17 cellular contexts compared by ENCODE assay signal in genomic region chr4:4225915-4226605, GRCh38. TPM values are rescaled to one million over a fixed set of nuclear protein-coding genes. Genes with fewer than 3 reads are reported as not detected.
DNase-seq lines count a peak whose midpoint lies in the region; ATAC-seq, FAIRE-seq and TF ChIP-seq lines count a peak whose summit lies in the region.
"Had no signal": no experiment of that assay in that cellular context is flagged by ENCODE, and none has a peak within 500 bp of the region (broad histone marks: within the 10 kb centered on the region; RNA-seq: fewer than 3 reads in every experiment).

No MANE protein-coding gene starts in this region.

- H3K9me3 ChIP-seq in mammary epithelial cell (replicated peaks; ENCODE audit: insufficient read depth, low read length) (no peaks in the 10 kb centered on the region), breast epithelium (no peaks in the 10 kb centered on the region)
- H3K9me3 ChIP-seq: psoas muscle, transverse colon had no signal

- BruUV-seq in mammary epithelial cell (replicated peaks; lab: Mats Ljungman, UMichigan) = no TSS peak

- H3K36me3 Mint-ChIP-seq in WTC11 (no peaks in the 10 kb centered on the region), glutamatergic neuron (ENCODE audit: unreplicated experiment) (peaks cover 5% of the 10 kb centered on the region)
- no peaks in the 10 kb centered on the region for H3K36me3 Mint-ChIP-seq in stimulated activated effector memory CD8-positive, alpha-beta T cell treated with anti-CD3 and anti-CD28 coated beads, Interleukin-12 subunit alpha, Interleukin-12 subunit beta, amount 100 ng/mL, for 72 hours
- no peaks in the 10 kb centered on the region for H3K36me3 Mint-ChIP-seq in activated CD4-positive, alpha-beta T cell treated with anti-CD3 and anti-CD28 coated beads for 36 hours (ENCODE audit: low read depth)

- no peak overlapping the region for H3K27ac ChIP-seq in mammary epithelial cell (ENCODE audit: insufficient read depth, low read depth, low read length)
- H3K27ac ChIP-seq in breast epithelium = no peak overlapping the region
- H3K27ac ChIP-seq: psoas muscle, RWPE1, transverse colon had no signal

- H3K27ac Mint-ChIP-seq in WTC11 (no peak overlapping the region), glutamatergic neuron (ENCODE audit: unreplicated experiment) (no peak overlapping the region)
- H3K27ac Mint-ChIP-seq in stimulated activated effector memory CD8-positive, alpha-beta T cell treated with anti-CD3 and anti-CD28 coated beads, Interleukin-12 subunit alpha, Interleukin-12 subunit beta, amount 100 ng/mL, for 72 hours = no peak overlapping the region
- H3K27ac Mint-ChIP-seq in activated CD4-positive, alpha-beta T cell treated with anti-CD3 and anti-CD28 coated beads for 36 hours = no peak overlapping the region

- no peak overlapping the region for H3K9ac ChIP-seq in mammary epithelial cell (ENCODE audit: insufficient read depth, low read length)

- DNase-seq in mammary epithelial cell = no peak
- DNase-seq in breast epithelium (ENCODE audit: low spot score in 2 of 2) = no peak
- peak; percentile 36 for DNase-seq in WTC11 (ENCODE audit: low spot score)
- peak; percentile 51 for DNase-seq in glutamatergic neuron
- no peak for DNase-seq in stimulated activated effector memory CD8-positive, alpha-beta T cell treated with anti-CD3 and anti-CD28 coated beads, Interleukin-12 subunit alpha, Interleukin-12 subunit beta, amount 100 ng/mL, for 72 hours (ENCODE audit: low spot score in 2 of 2)
- DNase-seq in central memory CD4-positive, alpha-beta T cell = no peak
- DNase-seq in activated CD4-positive, alpha-beta T cell treated with anti-CD3 and anti-CD28 coated beads for 36 hours = no peak
- no peak for DNase-seq in GM12892 (ENCODE audit: insufficient read length)
- DNase-seq: activated CD4-positive, alpha-beta T cell treated with anti-CD3 and anti-CD28 coated beads, Interleukin-2, amount 50 U/mL, for 1 hour; DMS 273 treated with DMSO at 0.1 percent for 48 hours; kidney glomerular epithelial cell; NCI-H1048; NCI-H510A treated with DMSO at 0.1 percent for 48 hours; psoas muscle; transverse colon had no signal

- peak; percentile 39; the same call in 1 of the 2 replicates for ATAC-seq in WTC11
- ATAC-seq in stimulated activated effector memory CD8-positive, alpha-beta T cell treated with anti-CD3 and anti-CD28 coated beads, Interleukin-12 subunit alpha, Interleukin-12 subunit beta, amount 100 ng/mL, for 72 hours = no peak
- ATAC-seq in activated CD4-positive, alpha-beta T cell treated with anti-CD3 and anti-CD28 coated beads for 36 hours = no peak
- ATAC-seq: psoas muscle had no signal

- H3K79me2 ChIP-seq in mammary epithelial cell (ENCODE audit: insufficient read depth, low read length) = no peaks in the 10 kb centered on the region

- TF ChIP-seq CTCF in mammary epithelial cell (conservative IDR thresholded peaks at IDR 0.05 in 1 of 2, IDR thresholded peaks at IDR 0.05 in 1 of 2; ENCODE audit: extremely low read depth in 1 of 2, insufficient read depth in 1 of 2, low read depth in 1 of 2, low read length in 2 of 2) (no peak), breast epithelium (IDR thresholded peaks at IDR 0.05) (no peak), WTC11 (IDR thresholded peaks at IDR 0.05) (no peak), glutamatergic neuron (IDR thresholded peaks at IDR 0.05; ENCODE audit: partially characterized antibody, unreplicated experiment) (no peak)

- intact Hi-C loops in mammary epithelial cell (cut with micrococcal nuclease) (no loop called here), breast epithelium (cut with DNase I; ENCODE audit: low total_unique reads) (no loop called here)
- intact Hi-C loops in activated CD4-positive, alpha-beta T cell treated with anti-CD3 and anti-CD28 coated beads for 36 hours (cut with DNase I, micrococcal nuclease) = no loop called here

- peaks cover 13% of the 10 kb centered on the region for H3K4me1 Mint-ChIP-seq in WTC11
- H3K4me1 Mint-ChIP-seq in glutamatergic neuron (ENCODE audit: low read depth, unreplicated experiment) = no peaks in the 10 kb centered on the region
- H3K4me1 Mint-ChIP-seq in stimulated activated effector memory CD8-positive, alpha-beta T cell treated with anti-CD3 and anti-CD28 coated beads, Interleukin-12 subunit alpha, Interleukin-12 subunit beta, amount 100 ng/mL, for 72 hours = peaks cover 14% of the 10 kb centered on the region
- H3K4me1 Mint-ChIP-seq in activated CD4-positive, alpha-beta T cell treated with anti-CD3 and anti-CD28 coated beads for 36 hours = peaks cover 10% of the 10 kb centered on the region

- no peak overlapping the region for H3K4me3 ChIP-seq in mammary epithelial cell (replicated peaks in 1 of 3; ENCODE audit: insufficient read depth in 1 of 3, low read depth in 2 of 3, low read length in 3 of 3)
- peak overlapping the region in 1 of 3 donors; percentile 19 for H3K4me3 ChIP-seq in breast epithelium
- H3K4me3 ChIP-seq: psoas muscle, transverse colon had no signal

- H3K4me2 ChIP-seq in mammary epithelial cell (ENCODE audit: insufficient read depth, low read depth, low read length) = no peak overlapping the region

- H3K27me3 Mint-ChIP-seq in WTC11 (ENCODE audit: low read depth) (peaks cover 96% of the 10 kb centered on the region), glutamatergic neuron (ENCODE audit: unreplicated experiment) (peaks cover 27% of the 10 kb centered on the region)
- H3K27me3 Mint-ChIP-seq in activated CD4-positive, alpha-beta T cell treated with anti-CD3 and anti-CD28 coated beads for 36 hours = peaks cover 57% of the 10 kb centered on the region

- CTCF ChIA-PET in mammary epithelial cell (lab: Charles Lee; ENCODE audit: low non-redundant PET) = no interaction called here
- CTCF ChIA-PET in WTC11 (lab: Charles Lee) = interaction anchor here (1.7 kb wide), 1 partner anchor 43 kb away, joined by 6 read pairs; no protein-coding TSS in a partner anchor
- CTCF ChIA-PET in activated CD4-positive, alpha-beta T cell treated with anti-CD3 and anti-CD28 coated beads for 36 hours (lab: Charles Lee) = no interaction called here

- H3K4me1 ChIP-seq in mammary epithelial cell (ENCODE audit: insufficient read depth, low read length) = no peaks in the 10 kb centered on the region
- H3K4me1 ChIP-seq in breast epithelium = no peaks in the 10 kb centered on the region
- H3K4me1 ChIP-seq: psoas muscle, transverse colon had no signal

- FAIRE-seq in GM12892 (lab: Jason Lieb, UNC) = no peak

- H3K4me3 Mint-ChIP-seq in WTC11 = peak overlapping the region; percentile 63
- H3K4me3 Mint-ChIP-seq in glutamatergic neuron (ENCODE audit: unreplicated experiment) = peak overlapping the region; percentile 81
- peak overlapping the region; percentile 27 for H3K4me3 Mint-ChIP-seq in stimulated activated effector memory CD8-positive, alpha-beta T cell treated with anti-CD3 and anti-CD28 coated beads, Interleukin-12 subunit alpha, Interleukin-12 subunit beta, amount 100 ng/mL, for 72 hours
- no peak overlapping the region for H3K4me3 Mint-ChIP-seq in activated CD4-positive, alpha-beta T cell treated with anti-CD3 and anti-CD28 coated beads for 36 hours

- TF ChIP-seq POLR2A in breast epithelium (IDR thresholded peaks at IDR 0.05) (no peak), GM12892 (IDR thresholded peaks at IDR 0.05; ENCODE audit: low read depth, low read length) (no peak)

- H4K20me1 ChIP-seq in mammary epithelial cell (ENCODE audit: insufficient read depth, low read length) = no peaks in the 10 kb centered on the region

- in situ Hi-C loops in mammary epithelial cell (cut with MboI; ENCODE audit: low sequenced_read_pairs in 2 of 2) = no loop called here

- H3K9me3 Mint-ChIP-seq in WTC11 (no peaks in the 10 kb centered on the region), glutamatergic neuron (ENCODE audit: unreplicated experiment) (peaks cover 5% of the 10 kb centered on the region)
- no peaks in the 10 kb centered on the region for H3K9me3 Mint-ChIP-seq in stimulated activated effector memory CD8-positive, alpha-beta T cell treated with anti-CD3 and anti-CD28 coated beads, Interleukin-12 subunit alpha, Interleukin-12 subunit beta, amount 100 ng/mL, for 72 hours
- H3K9me3 Mint-ChIP-seq in activated CD4-positive, alpha-beta T cell treated with anti-CD3 and anti-CD28 coated beads for 36 hours (ENCODE audit: low read depth) = no peaks in the 10 kb centered on the region

- POLR2A ChIA-PET in WTC11 (lab: Charles Lee) = no interaction called here
- POLR2A ChIA-PET in activated CD4-positive, alpha-beta T cell treated with anti-CD3 and anti-CD28 coated beads for 36 hours (lab: Charles Lee) = no interaction called here

- dilution Hi-C loops in mammary epithelial cell (cut with HindIII; ENCODE audit: low sequenced_read_pairs) = no loop called here

- peak overlapping the region; percentile 26 for H2AFZ ChIP-seq in mammary epithelial cell (ENCODE audit: low read depth, low read length)

- no peaks in the 10 kb centered on the region for H3K36me3 ChIP-seq in mammary epithelial cell (ENCODE audit: insufficient read depth, low read length)
- H3K36me3 ChIP-seq in breast epithelium = no peaks in the 10 kb centered on the region
- H3K36me3 ChIP-seq: transverse colon had no signal

- WGBS in mammary epithelial cell (ENCODE audit: low coverage, missing lambda C conversion rate) = 45% methylated on average over 10 of the region's 41 CpGs

- H3K27me3 ChIP-seq in mammary epithelial cell (ENCODE audit: insufficient read depth, low read length) (peaks cover 35% of the 10 kb centered on the region), breast epithelium (peaks cover 4 to 43% of the 10 kb centered on the region in 2 donors)

TF ChIP-seq in WTC11, 78 proteins besides CTCF, POLR2A, EP300 and RAD21 (continues in another document):
- TF ChIP-seq NR2C2 (CRISPR knock-in tag; IDR thresholded peaks at IDR 0.05) = no peak
- TF ChIP-seq ATF1 (CRISPR knock-in tag; IDR thresholded peaks at IDR 0.05) = no peak

RNA-seq across cellular contexts. Expression of gene OTOP1, which starts 0.7 kb away (rescaled TPM):
- not detected for total RNA-seq in mammary epithelial cell
- polyA plus RNA-seq in mammary epithelial cell = 0.03 TPM
- polyA minus RNA-seq in mammary epithelial cell = not detected
- total RNA-seq in breast epithelium = not detected
- not detected in 3 replicates for total RNA-seq in WTC11 (2021)
- 1.4 TPM for total RNA-seq in glutamatergic neuron (ENCODE audit: unreplicated experiment)
- not detected for total RNA-seq in activated CD4-positive, alpha-beta T cell treated with anti-CD3 and anti-CD28 coated beads for 36 hours
- not detected for polyA plus RNA-seq in GM12892 (2012; ENCODE audit: missing spikeins)
- total RNA-seq: mucosa of gallbladder, psoas muscle, transverse colon had no signal
- polyA plus RNA-seq: psoas muscle had no signal

RNA-seq across cellular contexts. Expression of gene TMEM128, which starts 22.0 kb away (rescaled TPM):
- total RNA-seq in mammary epithelial cell = 10 to 100 TPM; 20.3 to 28.8 TPM
- 18.3 TPM for polyA plus RNA-seq in mammary epithelial cell
- polyA minus RNA-seq in mammary epithelial cell = 10.5 TPM
- total RNA-seq in breast epithelium = 10 to 100 TPM; 15.2 to 33.8 (median 25.2) TPM
- total RNA-seq in WTC11 (2021) = 21.1 to 26.5 TPM (median 25.4 TPM) in 3 replicates
- 19.3 TPM for total RNA-seq in glutamatergic neuron (ENCODE audit: unreplicated experiment)
- total RNA-seq in activated CD4-positive, alpha-beta T cell treated with anti-CD3 and anti-CD28 coated beads for 36 hours = 10 to 100 TPM; 14.6 to 25.3 TPM
- polyA plus RNA-seq in GM12892 (2012; ENCODE audit: missing spikeins) = 28.3 TPM

Comparison
In these comparisons a context has a peak if more than half of its experiments do, and no peak if none do; other contexts are left out.
1. DNase-seq: peak in WTC11 (single experiment) and glutamatergic neuron (single experiment); none in mammary epithelial cell (single experiment), breast epithelium (0 of 2), stimulated activated effector memory CD8-positive, alpha-beta T cell treated with anti-CD3 and anti-CD28 coated beads, Interleukin-12 subunit alpha, Interleukin-12 subunit beta, amount 100 ng/mL, for 72 hours (0 of 2), central memory CD4-positive, alpha-beta T cell (single experiment), activated CD4-positive, alpha-beta T cell treated with anti-CD3 and anti-CD28 coated beads for 36 hours (single experiment) and GM12892 (single experiment).